Comparison of ENCODE assay signal across 8 cellular contexts in the genomic region with DNA sequence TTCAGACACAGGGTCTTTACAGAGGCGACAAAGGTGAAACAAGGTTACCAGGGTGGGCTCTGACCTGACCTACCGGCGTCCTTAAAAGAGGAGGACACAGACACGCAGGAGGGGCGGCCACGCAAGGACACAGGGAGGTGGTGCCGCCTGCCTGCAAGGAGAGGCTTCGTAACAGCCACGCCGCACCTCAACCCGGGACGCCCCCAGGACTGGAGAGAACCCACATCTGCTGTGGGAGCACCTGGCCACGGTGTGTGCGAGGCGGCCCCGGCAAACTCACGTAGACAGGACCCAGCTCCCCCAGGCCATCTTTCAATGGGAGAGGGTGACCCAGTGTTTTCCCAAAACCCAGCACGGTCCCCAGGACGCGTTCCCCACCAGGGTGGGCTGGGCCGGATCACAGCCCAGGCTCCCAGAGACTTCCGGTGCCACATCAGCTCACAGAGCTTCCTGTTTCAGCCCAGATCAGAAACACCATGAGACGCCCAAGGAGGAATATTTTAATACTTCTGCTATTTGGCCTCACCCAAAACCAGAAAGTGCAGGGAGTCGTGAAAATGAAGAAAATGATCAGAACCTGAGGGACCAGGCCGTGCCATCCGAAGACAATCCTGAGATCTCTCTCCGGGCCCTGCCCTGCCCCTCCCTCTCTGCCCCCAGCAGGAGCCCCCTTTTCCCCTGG.
DNase-seq lines count a peak whose midpoint lies in the region; ATAC-seq and TF ChIP-seq lines count a peak whose summit lies in the region.
"Not testable (repeated sequence)": the region's sequence is repeated elsewhere in the genome, so short reads cannot be mapped to it uniquely, and the experiment has no call there.

No MANE protein-coding gene starts in this region.

- not testable (repeated sequence) for H3K27me3 Mint-ChIP-seq in CD4-positive, alpha-beta T cell; activated T-helper 2 cell treated with anti-CD3 and anti-CD28 coated beads, Interferon-gamma antibody, Interleukin-2, Interleukin-4, amounts not matched to agents 10 μg/mL and 5 μg/mL and 100 μg/mL, durations not matched to agents 14 hours and 24 hours and 36 hours (ENCODE audit: low read depth)

- not testable (repeated sequence) for H3K79me2 ChIP-seq in OCI-LY3 (ENCODE audit: low read length)

- H3K27ac ChIP-seq in CD4-positive, alpha-beta T cell (ENCODE audit: low read depth, low read length) = peak overlapping the region; percentile 7
- peak overlapping the region; percentile 74 for H3K27ac ChIP-seq in OCI-LY3 (ENCODE audit: low read length)
- H3K27ac ChIP-seq in left lung = peak overlapping the region in 1 of 2 donors; percentile 65

- H3K9me3 ChIP-seq in CD4-positive, alpha-beta T cell (ENCODE audit: control insufficient read depth, low read length); OCI-LY3 (ENCODE audit: insufficient read depth, low read length); left lung: not testable (repeated sequence)

- peak overlapping the region; percentile 27; the same call in 1 of the 2 replicates for H3K9ac ChIP-seq in OCI-LY3 (ENCODE audit: low read length)

- peak overlapping the region; percentile 92 for H3K27ac Mint-ChIP-seq in CD4-positive, alpha-beta T cell
- peak overlapping the region; percentile 89 for H3K27ac Mint-ChIP-seq in activated T-helper 2 cell treated with anti-CD3 and anti-CD28 coated beads, Interferon-gamma antibody, Interleukin-2, Interleukin-4, amounts not matched to agents 10 μg/mL and 5 μg/mL and 100 μg/mL, durations not matched to agents 14 hours and 24 hours and 36 hours
- peak overlapping the region; percentile 67 for H3K27ac Mint-ChIP-seq in stimulated activated effector memory CD8-positive, alpha-beta T cell treated with anti-CD3 and anti-CD28 coated beads, Interleukin-12 subunit alpha, Interleukin-12 subunit beta, amount 100 ng/mL, for 72 hours

- not testable (repeated sequence) for H3K4me1 ChIP-seq in OCI-LY3 (ENCODE audit: low read length); left lung

- POLR2A ChIA-PET in CD4-positive, alpha-beta T cell (lab: Charles Lee) = not testable (repeated sequence)

- H3K4me2 ChIP-seq in OCI-LY3 (ENCODE audit: low read length) = not testable (repeated sequence)

- TF ChIP-seq CTCF in CD4-positive, alpha-beta T cell (IDR thresholded peaks at IDR 0.05); OCI-LY3 (IDR thresholded peaks at IDR 0.05; ENCODE audit: low read depth, low read length); left lung (IDR thresholded peaks at IDR 0.05): not testable (repeated sequence)

- H3K36me3 Mint-ChIP-seq in CD4-positive, alpha-beta T cell (ENCODE audit: low read depth); activated T-helper 2 cell treated with anti-CD3 and anti-CD28 coated beads, Interferon-gamma antibody, Interleukin-2, Interleukin-4, amounts not matched to agents 10 μg/mL and 5 μg/mL and 100 μg/mL, durations not matched to agents 14 hours and 24 hours and 36 hours (ENCODE audit: low read depth); stimulated activated effector memory CD8-positive, alpha-beta T cell treated with anti-CD3 and anti-CD28 coated beads, Interleukin-12 subunit alpha, Interleukin-12 subunit beta, amount 100 ng/mL, for 72 hours: not testable (repeated sequence)

- H3K4me3 Mint-ChIP-seq in CD4-positive, alpha-beta T cell = peak overlapping the region; percentile 75
- peak overlapping the region; percentile 70 for H3K4me3 Mint-ChIP-seq in activated T-helper 2 cell treated with anti-CD3 and anti-CD28 coated beads, Interferon-gamma antibody, Interleukin-2, Interleukin-4, amounts not matched to agents 10 μg/mL and 5 μg/mL and 100 μg/mL, durations not matched to agents 14 hours and 24 hours and 36 hours (ENCODE audit: low read depth)
- peak overlapping the region; percentile 58 for H3K4me3 Mint-ChIP-seq in stimulated activated effector memory CD8-positive, alpha-beta T cell treated with anti-CD3 and anti-CD28 coated beads, Interleukin-12 subunit alpha, Interleukin-12 subunit beta, amount 100 ng/mL, for 72 hours

- not testable (repeated sequence) for H3K9me3 Mint-ChIP-seq in CD4-positive, alpha-beta T cell; activated T-helper 2 cell treated with anti-CD3 and anti-CD28 coated beads, Interferon-gamma antibody, Interleukin-2, Interleukin-4, amounts not matched to agents 10 μg/mL and 5 μg/mL and 100 μg/mL, durations not matched to agents 14 hours and 24 hours and 36 hours; stimulated activated effector memory CD8-positive, alpha-beta T cell treated with anti-CD3 and anti-CD28 coated beads, Interleukin-12 subunit alpha, Interleukin-12 subunit beta, amount 100 ng/mL, for 72 hours

- H2AFZ ChIP-seq in OCI-LY3 (ENCODE audit: low read depth, low read length) = not testable (repeated sequence)

- not testable (repeated sequence) for H3K27me3 ChIP-seq in CD4-positive, alpha-beta T cell (ENCODE audit: control insufficient read depth, insufficient read depth, low read length); OCI-LY3 (ENCODE audit: low read depth, low read length); left lung

- CTCF ChIA-PET in CD4-positive, alpha-beta T cell (lab: Charles Lee) = not testable (repeated sequence)

- DNase-seq in CD4-positive, alpha-beta T cell; activated T-helper 2 cell treated with anti-CD3 and anti-CD28 coated beads, Interferon-gamma antibody, Interleukin-2, Interleukin-4, amounts not matched to agents 10 μg/mL and 5 μg/mL and 100 μg/mL, durations not matched to agents 14 hours and 24 hours and 36 hours (ENCODE audit: low spot score); stimulated activated effector memory CD8-positive, alpha-beta T cell treated with anti-CD3 and anti-CD28 coated beads, Interleukin-12 subunit alpha, Interleukin-12 subunit beta, amount 100 ng/mL, for 72 hours (ENCODE audit: low spot score in 2 of 2): not testable (repeated sequence)
- peak; percentile 20 for DNase-seq in activated CD4-positive, alpha-beta T cell treated with anti-CD3 and anti-CD28 coated beads, Interleukin-2, amount 50 U/mL, for 1 hour
- peak; percentile 27 for DNase-seq in central memory CD4-positive, alpha-beta T cell
- DNase-seq in left lung (peak; percentile 31 to 35), sciatic nerve (ENCODE audit: low spot score) (peak; percentile 54)

- ATAC-seq in CD4-positive, alpha-beta T cell (ENCODE audit: poor library complexity) = peak; percentile 13
- peak; percentile 27 for ATAC-seq in left lung
- peak; percentile 35 for ATAC-seq in sciatic nerve
- not testable (repeated sequence) for ATAC-seq in stimulated activated effector memory CD8-positive, alpha-beta T cell treated with anti-CD3 and anti-CD28 coated beads, Interleukin-12 subunit alpha, Interleukin-12 subunit beta, amount 100 ng/mL, for 72 hours

- H3K36me3 ChIP-seq in OCI-LY3 (replicated peaks; ENCODE audit: low read depth, low read length); left lung: not testable (repeated sequence)

- H4K20me1 ChIP-seq in OCI-LY3 (ENCODE audit: insufficient read depth, low read length) = not testable (repeated sequence)

- intact Hi-C loops in CD4-positive, alpha-beta T cell (cut with DNase I, micrococcal nuclease); activated T-helper 2 cell treated with anti-CD3 and anti-CD28 coated beads, Interferon-gamma antibody, Interleukin-2, Interleukin-4, amounts not matched to agents 10 μg/mL and 5 μg/mL and 100 μg/mL, durations not matched to agents 14 hours and 24 hours and 36 hours (cut with micrococcal nuclease); left lung (cut with DNase I); sciatic nerve (cut with DNase I): not testable (repeated sequence)

- H3K4me1 Mint-ChIP-seq in CD4-positive, alpha-beta T cell (ENCODE audit: low read depth); activated T-helper 2 cell treated with anti-CD3 and anti-CD28 coated beads, Interferon-gamma antibody, Interleukin-2, Interleukin-4, amounts not matched to agents 10 μg/mL and 5 μg/mL and 100 μg/mL, durations not matched to agents 14 hours and 24 hours and 36 hours (ENCODE audit: low read depth); stimulated activated effector memory CD8-positive, alpha-beta T cell treated with anti-CD3 and anti-CD28 coated beads, Interleukin-12 subunit alpha, Interleukin-12 subunit beta, amount 100 ng/mL, for 72 hours: not testable (repeated sequence)

- H3K4me3 ChIP-seq in OCI-LY3 (ENCODE audit: low read length); left lung: not testable (repeated sequence)
